Comparison of ENCODE assay signal across 2 cellular contexts in the genomic region with DNA sequence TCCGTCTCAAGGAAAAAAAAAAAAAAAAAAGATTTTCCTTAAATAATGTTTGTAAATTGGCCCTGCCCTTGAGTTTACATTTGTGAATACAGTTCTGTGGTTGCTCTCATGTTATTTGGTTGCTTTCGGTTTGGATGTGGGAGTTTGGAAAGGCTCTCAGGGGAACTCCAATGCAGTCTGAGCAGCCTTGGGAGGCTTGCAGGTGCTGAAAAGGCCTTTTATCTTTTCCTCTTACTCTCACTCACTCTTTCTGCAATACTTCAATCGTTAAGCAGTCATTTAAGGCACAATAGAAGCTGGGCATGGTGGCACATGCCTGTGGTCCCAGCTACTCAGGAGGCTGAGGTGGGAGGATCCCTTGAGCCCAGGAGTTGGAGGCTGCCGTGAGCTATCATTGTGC.
TF ChIP-seq lines count a peak whose summit lies in the region.

No MANE protein-coding gene starts in this region.

TF ChIP-seq in HepG2, 621 proteins besides CTCF, POLR2A, EP300 and RAD21:
- TF ChIP-seq HMGA1 (CRISPR knock-in tag; conservative IDR thresholded peaks at IDR 0.05) (no peak), ZNF770 (CRISPR knock-in tag; IDR thresholded peaks at IDR 0.05) (peak; percentile 23; the same call in 1 of the 2 replicates)
TF ChIP-seq in HepG2: peak in this region for 1.

TF ChIP-seq in WTC11, 78 proteins besides CTCF, POLR2A, EP300 and RAD21:
- peak; percentile 77 for TF ChIP-seq ZNF121 (CRISPR knock-in tag; IDR thresholded peaks at IDR 0.05)
- no peak for TF ChIP-seq ESRRA (CRISPR knock-in tag; IDR thresholded peaks at IDR 0.05; ENCODE audit: borderline replicate concordance)
